In the genomic region with DNA sequence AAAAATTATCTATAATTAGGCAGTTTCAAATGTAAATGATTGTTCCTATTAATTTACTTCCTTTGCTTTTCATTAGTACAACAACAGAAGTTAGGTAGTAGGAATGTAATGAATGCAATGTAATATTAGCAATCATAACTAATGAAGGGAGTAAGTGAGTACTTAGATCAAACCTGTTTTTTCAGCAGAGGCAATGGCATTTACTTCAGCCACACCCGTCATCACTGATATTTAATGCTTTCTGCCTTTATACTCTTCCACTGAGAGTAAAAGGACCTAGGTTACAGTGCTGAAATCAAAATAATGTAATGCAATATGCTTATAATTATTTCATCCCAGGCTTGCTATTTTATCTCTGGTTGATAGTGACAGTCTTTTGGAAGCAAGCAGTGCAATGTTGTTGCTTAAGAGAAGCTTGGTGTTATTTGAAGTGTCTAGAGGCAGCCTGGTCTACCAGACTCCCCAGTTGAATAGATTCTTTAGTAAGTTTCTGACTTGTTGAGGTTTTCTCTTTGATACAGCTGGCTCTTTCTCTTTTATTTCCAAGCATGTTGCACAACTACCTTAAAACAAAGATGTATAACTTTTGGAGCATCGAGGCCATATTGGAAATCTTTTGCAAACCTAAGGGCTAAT, we compare ENCODE assay signal across 17 cellular contexts.
DNase-seq lines count a peak whose midpoint lies in the region; ATAC-seq, FAIRE-seq and TF ChIP-seq lines count a peak whose summit lies in the region.
"Had no signal": no experiment of that assay in that cellular context is flagged by ENCODE, and none has a peak within 500 bp of the region (broad histone marks: within the 10 kb centered on the region; RNA-seq: fewer than 3 reads in every experiment).

No MANE protein-coding gene starts in this region.

- TF ChIP-seq CTCF in left ventricle myocardium inferior (IDR thresholded peaks at IDR 0.05; ENCODE audit: borderline replicate concordance): no peak
- no peak for TF ChIP-seq CTCF in epithelial cell of esophagus (IDR thresholded peaks at IDR 0.05; ENCODE audit: insufficient read depth, low read depth, low read length, missing control alignments)
- TF ChIP-seq CTCF in pancreas (IDR thresholded peaks at IDR 0.05): no peak

- 84% methylated on average over 2 of the region's 2 CpGs for WGBS in pancreas, 2 donors

- no peaks in the 10 kb centered on the region for H3K36me3 ChIP-seq in left ventricle myocardium inferior
- H3K36me3 ChIP-seq in pancreas: no peaks in the 10 kb centered on the region
- H3K36me3 ChIP-seq: BLaER1 had no signal

- FAIRE-seq in pancreas (lab: Jason Lieb, UNC): no peak
- FAIRE-seq: GM12892 had no signal

- H3K4me3 ChIP-seq in left ventricle myocardium inferior (no peak overlapping the region), epithelial cell of esophagus (ENCODE audit: low read length) (no peak overlapping the region), pancreas (no peak overlapping the region)
- H3K4me3 ChIP-seq: BLaER1, GM23338 had no signal

- peaks cover 5% of the 10 kb centered on the region for H3K9me3 ChIP-seq in left ventricle myocardium inferior (replicated peaks)
- H3K9me3 ChIP-seq in pancreas: no peaks in the 10 kb centered on the region
- H3K9me3 ChIP-seq: BLaER1, Caco-2 had no signal

- H3K4me1 ChIP-seq in left ventricle myocardium inferior (peaks cover 10% of the 10 kb centered on the region), pancreas (no peaks in the 10 kb centered on the region)
- H3K4me1 ChIP-seq: BLaER1, Caco-2 had no signal

- no peaks in the 10 kb centered on the region for H3K27me3 ChIP-seq in left ventricle myocardium inferior (ENCODE audit: low read depth)
- no peaks in the 10 kb centered on the region for H3K27me3 ChIP-seq in pancreas
- H3K27me3 ChIP-seq: BLaER1 had no signal

- peak; percentile 54 for ATAC-seq in Right ventricle myocardium inferior
- peak; percentile 47 for ATAC-seq in left ventricle myocardium superior
- no peak for ATAC-seq in GM21381 (IDR thresholded peaks at IDR 0.05; ENCODE audit: unreplicated experiment)
- no peak for ATAC-seq in pancreas
- ATAC-seq: GM23338 had no signal

- DNase-seq in Right ventricle myocardium inferior (ENCODE audit: missing footprints) (no peak), left ventricle myocardium inferior (no peak), epithelial cell of esophagus (ENCODE audit: low read depth) (peak; percentile 48), left ventricle myocardium superior (no peak), renal cortical epithelial cell (ENCODE audit: low read depth) (peak; percentile 11), pancreas (no peak)
- DNase-seq: 8988T; AML-193; Caco-2; CD8-positive, alpha-beta memory T cell; DND-41; GDM1; H9 had no signal

- no peak overlapping the region for H3K27ac ChIP-seq in left ventricle myocardium inferior (replicated peaks)
- H3K27ac ChIP-seq in pancreas: no peak overlapping the region
- H3K27ac ChIP-seq: BLaER1 had no signal

- intact Hi-C loops in Right ventricle myocardium inferior (cut with DNase I): no loop called here
- intact Hi-C loops in left ventricle myocardium inferior (cut with micrococcal nuclease): no loop called here
- intact Hi-C loops in left ventricle myocardium superior (cut with micrococcal nuclease): no loop called here
- intact Hi-C loops in pancreas (cut with DNase I): no loop called here

Comparison
In these comparisons a context has a peak if more than half of its experiments do, and no peak if none do; other contexts are left out.
1. ATAC-seq: peak in Right ventricle myocardium inferior (single experiment) and left ventricle myocardium superior (single experiment); none in GM21381 (single experiment) and pancreas (0 of 4).
2. DNase-seq: peak in epithelial cell of esophagus (single experiment) and renal cortical epithelial cell (single experiment); none in Right ventricle myocardium inferior (single experiment), left ventricle myocardium inferior (single experiment), left ventricle myocardium superior (single experiment) and pancreas (0 of 6).